Comparison of ENCODE assay signal across 18 cellular contexts in the genomic region with DNA sequence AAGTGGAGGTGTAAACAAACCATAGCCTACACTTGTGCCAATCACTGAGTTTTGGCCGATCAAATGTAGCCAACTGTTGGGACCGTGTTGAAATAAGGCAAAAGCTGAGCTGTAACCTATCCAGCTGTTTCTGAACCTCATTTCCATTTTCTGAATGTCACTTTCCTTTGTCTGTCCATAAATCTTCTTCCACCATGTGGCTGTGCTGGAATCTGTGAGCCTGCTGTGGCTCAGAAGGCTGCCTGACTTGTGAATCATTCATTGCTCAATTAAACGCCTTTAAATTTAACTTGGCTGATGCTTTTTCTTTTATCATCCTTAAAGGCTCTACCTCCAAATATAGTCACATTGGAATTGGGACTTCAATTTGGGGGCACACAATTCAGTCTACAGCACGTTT.
A peak's percentile ranks its signal among the peaks of the same experiment; 100 is the strongest.
DNase-seq lines count a peak whose midpoint lies in the region; ATAC-seq and TF ChIP-seq lines count a peak whose summit lies in the region.
"Had no signal": no experiment of that assay in that cellular context is flagged by ENCODE, and none has a peak within 500 bp of the region (broad histone marks: within the 10 kb centered on the region; RNA-seq: fewer than 3 reads in every experiment).

No MANE protein-coding gene starts in this region.

- H3K27me3 ChIP-seq in SJCRH30 (no peaks in the 10 kb centered on the region), thoracic aorta (replicated peaks; ENCODE audit: insufficient read depth) (no peaks in the 10 kb centered on the region), left ventricle myocardium inferior (ENCODE audit: low read depth) (no peaks in the 10 kb centered on the region)

- no peak overlapping the region for H3K4me3 ChIP-seq in SJCRH30
- H3K4me3 ChIP-seq in fibroblast of pulmonary artery (replicated peaks; ENCODE audit: low read depth, low read length), result no peak overlapping the region
- no peak overlapping the region for H3K4me3 ChIP-seq in thoracic aorta
- H3K4me3 ChIP-seq in left ventricle myocardium inferior, result no peak overlapping the region
- H3K4me3 ChIP-seq: SK-N-MC had no signal

- no peaks in the 10 kb centered on the region for H3K36me3 ChIP-seq in SJCRH30
- no peaks in the 10 kb centered on the region for H3K36me3 ChIP-seq in thoracic aorta
- no peaks in the 10 kb centered on the region for H3K36me3 ChIP-seq in left ventricle myocardium inferior

- DNase-seq in HEK293T (ENCODE audit: extremely low spot score) (no peak), SJCRH30 (peak; percentile 7 to 34), fibroblast of pulmonary artery (ENCODE audit: low read depth) (peak; percentile 11), thoracic aorta (ENCODE audit: low spot score) (no peak), putamen (ENCODE audit: low spot score) (no peak), left lobe of liver (ENCODE audit: low spot score) (no peak), left ventricle myocardium inferior (no peak)
- DNase-seq: activated CD4-positive, CD25-positive, alpha-beta regulatory T cell treated with anti-CD3 and anti-CD28 coated beads, Interleukin-2, amount 50 U/mL, for 72 hours; CD4-positive, CD25-positive, alpha-beta regulatory T cell; DMS79; NCI-H1092 treated with DMSO at 0.1 percent for 48 hours; NCI-H69; nephron progenitor cell; stimulated activated naive CD4-positive, alpha-beta T cell; T1000; trophoblast cell had no signal

- H3K4me1 ChIP-seq in SJCRH30, result peaks cover 18% of the 10 kb centered on the region; the same call in 1 of the 2 replicates
- H3K4me1 ChIP-seq in thoracic aorta (ENCODE audit: control insufficient read depth in 1 of 2, low read depth in 2 of 2), result peaks cover 5 to 29% of the 10 kb centered on the region in 2 donors
- H3K4me1 ChIP-seq in left ventricle myocardium inferior, result peaks cover 6% of the 10 kb centered on the region

- CTCF ChIA-PET in HEK293T (lab: Yijun Ruan, JAX), result no interaction called here

- intact Hi-C loops in left ventricle myocardium inferior (cut with micrococcal nuclease), result no loop called here

- peak overlapping the region; percentile 20; the same call in 1 of the 2 replicates for H3K27ac ChIP-seq in SJCRH30
- H3K27ac ChIP-seq in thoracic aorta, result no peak overlapping the region
- H3K27ac ChIP-seq in left ventricle myocardium inferior (replicated peaks), result no peak overlapping the region
- H3K27ac ChIP-seq: SK-N-MC had no signal

- POLR2A ChIA-PET in HEK293T (lab: Yijun Ruan, JAX), result no interaction called here

- H3K9me3 ChIP-seq in SJCRH30 (replicated peaks), result no peaks in the 10 kb centered on the region; the same call in 1 of the 2 replicates
- no peaks in the 10 kb centered on the region for H3K9me3 ChIP-seq in thoracic aorta
- no peaks in the 10 kb centered on the region for H3K9me3 ChIP-seq in left ventricle myocardium inferior (replicated peaks)

- TF ChIP-seq CTCF in fibroblast of pulmonary artery (IDR thresholded peaks at IDR 0.05; ENCODE audit: low read length, missing control alignments) (no peak), thoracic aorta (IDR thresholded peaks at IDR 0.05) (no peak), left ventricle myocardium inferior (IDR thresholded peaks at IDR 0.05; ENCODE audit: borderline replicate concordance) (no peak)

- ATAC-seq in thoracic aorta (ENCODE audit: insufficient number of reproducible peaks, low FRiP score, low read depth) (peak; percentile 42), left lobe of liver (no peak)
- ATAC-seq: Panc1 had no signal

TF ChIP-seq in HEK293T, 16 proteins besides CTCF, POLR2A, EP300 and RAD21:
- TF ChIP-seq BHLHE40 (IDR thresholded peaks at IDR 0.05; ENCODE audit: borderline replicate concordance), result no peak
- TF ChIP-seq, protein P1, sequence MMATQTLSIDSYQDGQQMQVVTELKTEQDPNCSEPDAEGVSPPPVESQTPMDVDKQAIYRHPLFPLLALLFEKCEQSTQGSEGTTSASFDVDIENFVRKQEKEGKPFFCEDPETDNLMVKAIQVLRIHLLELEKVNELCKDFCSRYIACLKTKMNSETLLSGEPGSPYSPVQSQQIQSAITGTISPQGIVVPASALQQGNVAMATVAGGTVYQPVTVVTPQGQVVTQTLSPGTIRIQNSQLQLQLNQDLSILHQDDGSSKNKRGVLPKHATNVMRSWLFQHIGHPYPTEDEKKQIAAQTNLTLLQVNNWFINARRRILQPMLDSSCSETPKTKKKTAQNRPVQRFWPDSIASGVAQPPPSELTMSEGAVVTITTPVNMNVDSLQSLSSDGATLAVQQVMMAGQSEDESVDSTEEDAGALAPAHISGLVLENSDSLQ (IDR thresholded peaks at IDR 0.05), result peak; percentile 48; the same call in 1 of the 2 replicates
- TF ChIP-seq CTBP1 (IDR thresholded peaks at IDR 0.05; ENCODE audit: borderline replicate concordance), result no peak
- TF ChIP-seq SUZ12 (IDR thresholded peaks at IDR 0.05), result no peak
TF ChIP-seq in HEK293T: peak in this region for 1.

Comparison
In these comparisons a context has a peak if more than half of its experiments do, and no peak if none do; other contexts are left out.
1. DNase-seq: peak in SJCRH30 (2 of 2) and fibroblast of pulmonary artery (single experiment); none in HEK293T (single experiment), thoracic aorta (single experiment), putamen (single experiment), left lobe of liver (single experiment) and left ventricle myocardium inferior (single experiment).